In genomic region chr14:106390947-106391346, GRCh38 we compare ENCODE assay signal across 33 cellular contexts.
"Had no signal": no experiment of that assay in that cellular context is flagged by ENCODE, and none has a peak within 500 bp of the region (broad histone marks: within the 10 kb centered on the region; RNA-seq: fewer than 3 reads in every experiment).

No MANE protein-coding gene starts in this region.

- DNase-seq: activated CD4-positive, alpha-beta T cell treated with anti-CD3 and anti-CD28 coated beads, Interleukin-2, amount 10 ng/mL, durations not matched to agents 24 days and 14 days; activated CD4-positive, alpha-beta T cell treated with anti-CD3 and anti-CD28 coated beads, Interleukin-2, amount 50 U/mL, for 4 hours; activated CD8-positive, alpha-beta T cell treated with anti-CD3 and anti-CD28 coated beads for 36 hours; activated gamma-delta T cell treated with Interleukin-2 at 50 U/mL for 16 hours; activated naive CD4-positive, alpha-beta T cell treated with anti-CD3 and anti-CD28 coated beads for 36 hours; activated T-cell treated with anti-CD3 and anti-CD28 coated beads, Interleukin-2, amount 50 U/mL, for 1 hour; activated T-cell treated with anti-CD3 and anti-CD28 coated beads, Interleukin-2, amount 50 U/mL, for 72 hours; adrenal gland; body of pancreas; caudate nucleus; cerebellar nuclear complex; KG1; MM.1S; MV-4-11; NCI-H1092; NCI-H1436 treated with DMSO at 0.1 percent for 48 hours; NCI-H1694 treated with DMSO at 0.1 percent for 48 hours; NCI-H2029; NCI-H345; NCI-H526; NCI-H748 treated with DMSO at 0.1 percent for 48 hours; NK-92 treated with Interleukin-12 subunit alpha and Interleukin-12 subunit beta, amount 100 ng/mL, for 24 hours; PC-3; Peyer's patch; RPMI8226; SHP77 treated with DMSO at 0.1 percent for 48 hours had no signal

- H3K4me1 ChIP-seq: adrenal gland, body of pancreas, breast epithelium, Peyer's patch had no signal

- ATAC-seq: activated naive CD4-positive, alpha-beta T cell treated with anti-CD3 and anti-CD28 coated beads, Interleukin-2, amount 50 U/mL, for 72 hours; activated T-cell treated with anti-CD3 and anti-CD28 coated beads, Interleukin-2, amount 50 U/mL, for 72 hours; body of pancreas; PC-3; SK-N-SH treated with all-trans-retinoic acid at 6 μM for 48 hours had no signal

- FAIRE-seq: astrocyte, TTC549 had no signal

- H3K4me3 ChIP-seq: adrenal gland, body of pancreas, breast epithelium, Peyer's patch had no signal

- H3K27ac Mint-ChIP-seq: activated CD4-positive, alpha-beta T cell treated with anti-CD3 and anti-CD28 coated beads, Interleukin-2, amount 10 ng/mL, durations not matched to agents 24 days and 14 days; activated CD8-positive, alpha-beta T cell treated with anti-CD3 and anti-CD28 coated beads for 36 hours; activated naive CD4-positive, alpha-beta T cell treated with anti-CD3 and anti-CD28 coated beads for 36 hours; activated naive CD4-positive, alpha-beta T cell treated with anti-CD3 and anti-CD28 coated beads, Interleukin-2, amount 50 U/mL, for 72 hours; activated T-cell treated with anti-CD3 and anti-CD28 coated beads, Interleukin-2, amount 50 U/mL, for 72 hours; activated T-helper 2 cell treated with anti-CD3 and anti-CD28 coated beads, Interferon-gamma antibody, Interleukin-2, Interleukin-4, amounts not matched to agents 10 μg/mL and 5 μg/mL and 100 μg/mL, durations not matched to agents 14 hours and 24 hours and 36 hours; T-helper 2 cell treated with Interferon-gamma antibody and Interleukin-4, amounts not matched to agents 5 μg/mL and 100 μg/mL, for 36 hours had no signal

- H3K4me3 Mint-ChIP-seq: activated CD4-positive, alpha-beta T cell treated with anti-CD3 and anti-CD28 coated beads, Interleukin-2, amount 10 ng/mL, durations not matched to agents 24 days and 14 days; activated CD8-positive, alpha-beta T cell treated with anti-CD3 and anti-CD28 coated beads for 36 hours; activated naive CD4-positive, alpha-beta T cell treated with anti-CD3 and anti-CD28 coated beads for 36 hours; activated T-cell treated with anti-CD3 and anti-CD28 coated beads, Interleukin-2, amount 50 U/mL, for 72 hours; T-helper 2 cell treated with Interferon-gamma antibody and Interleukin-4, amounts not matched to agents 5 μg/mL and 100 μg/mL, for 36 hours had no signal

- H3K27me3 Mint-ChIP-seq: activated CD4-positive, alpha-beta T cell treated with anti-CD3 and anti-CD28 coated beads, Interleukin-2, amount 10 ng/mL, durations not matched to agents 24 days and 14 days had no signal

- H3K27ac ChIP-seq: adrenal gland, body of pancreas, breast epithelium, Peyer's patch had no signal

- H3K36me3 ChIP-seq: adrenal gland, breast epithelium, Peyer's patch had no signal

- H3K27me3 ChIP-seq: adrenal gland, body of pancreas, Peyer's patch had no signal

- H3K9me3 Mint-ChIP-seq: activated CD4-positive, alpha-beta T cell treated with anti-CD3 and anti-CD28 coated beads, Interleukin-2, amount 10 ng/mL, durations not matched to agents 24 days and 14 days; activated CD8-positive, alpha-beta T cell treated with anti-CD3 and anti-CD28 coated beads for 36 hours; activated naive CD4-positive, alpha-beta T cell treated with anti-CD3 and anti-CD28 coated beads for 36 hours; activated naive CD4-positive, alpha-beta T cell treated with anti-CD3 and anti-CD28 coated beads, Interleukin-2, amount 50 U/mL, for 72 hours; activated T-cell treated with anti-CD3 and anti-CD28 coated beads, Interleukin-2, amount 50 U/mL, for 72 hours; activated T-helper 2 cell treated with anti-CD3 and anti-CD28 coated beads, Interferon-gamma antibody, Interleukin-2, Interleukin-4, amounts not matched to agents 10 μg/mL and 5 μg/mL and 100 μg/mL, durations not matched to agents 14 hours and 24 hours and 36 hours; T-helper 2 cell treated with Interferon-gamma antibody and Interleukin-4, amounts not matched to agents 5 μg/mL and 100 μg/mL, for 36 hours had no signal

- H3K9me3 ChIP-seq: adrenal gland, body of pancreas, breast epithelium, Peyer's patch had no signal
